In genomic region chr12:57893460-57894353, GRCh38 we compare ENCODE assay signal across 8 cellular contexts. TPM values are rescaled to one million over a fixed set of nuclear protein-coding genes. Genes with fewer than 3 reads are reported as not detected.
DNase-seq lines count a peak whose midpoint lies in the region; ATAC-seq and TF ChIP-seq lines count a peak whose summit lies in the region.

No MANE protein-coding gene starts in this region.

- H3K36me3 ChIP-seq in liver (ENCODE audit: control insufficient read depth in 4 of 4, insufficient read depth in 3 of 4, low read depth in 1 of 4, low read length in 3 of 4) (no peaks in the 10 kb centered on the region), testis (ENCODE audit: low read depth, missing control alignments) (no peaks in the 10 kb centered on the region)

- no peaks in the 10 kb centered on the region for H3K27me3 Mint-ChIP-seq in activated T-cell treated with anti-CD3 and anti-CD28 coated beads, Interleukin-2, amount 50 U/mL, for 4 hours (ENCODE audit: low read depth)

- intact Hi-C loops in testis (cut with DNase I; ENCODE audit: low total_unique reads), result loop anchor here (5.0 kb wide), 1 partner anchor 46 kb away; the partner anchor contains the start of gene CTDSP2

- no peaks in the 10 kb centered on the region for H3K9me3 Mint-ChIP-seq in activated T-cell treated with anti-CD3 and anti-CD28 coated beads, Interleukin-2, amount 50 U/mL, for 4 hours

- DNase-seq in GF-D8 (lab: John Stamatoyannopoulos, UW), result peak; percentile 48
- DNase-seq in NOMO-1 treated with dmso at 0.1 percent for 144 hours (lab: John Stamatoyannopoulos, UW; ENCODE audit: unreplicated experiment), result peak; percentile 76
- peak; percentile 96 for DNase-seq in dedifferentiated amniotic fluid mesenchymal stem cell (ENCODE audit: extremely low spot score)
- peak; percentile 93 for DNase-seq in testis
- DNase-seq in activated T-cell treated with anti-CD3 and anti-CD28 coated beads, Interleukin-2, amount 50 U/mL, for 4 hours, result no peak
- no peak for DNase-seq in effector CD4-positive, alpha-beta T cell
- no peak for DNase-seq in NCI-H1048 (lab: John Stamatoyannopoulos, UW)

- peak overlapping the region in 1 of 2 donors; percentile 63 for H3K9ac ChIP-seq in liver (ENCODE audit: low read depth in 1 of 2, low read length in 2 of 2)

- no peak overlapping the region for H3K4me3 Mint-ChIP-seq in activated T-cell treated with anti-CD3 and anti-CD28 coated beads, Interleukin-2, amount 50 U/mL, for 4 hours

- H3K27me3 ChIP-seq in liver (ENCODE audit: control insufficient read depth in 4 of 4, insufficient read depth in 4 of 4, low read length in 3 of 4) (no peaks in the 10 kb centered on the region), testis (no peaks in the 10 kb centered on the region)

- 56% methylated on average over 13 of the region's 13 CpGs for WGBS in liver
- WGBS in testis, 2 donors, result 17 to 19% methylated on average over 5 to 13 of the region's 13 CpGs

- no peaks in the 10 kb centered on the region for H3K36me3 Mint-ChIP-seq in activated T-cell treated with anti-CD3 and anti-CD28 coated beads, Interleukin-2, amount 50 U/mL, for 4 hours (ENCODE audit: insufficient read depth)

- H3K4me3 ChIP-seq in liver (ENCODE audit: low read depth in 1 of 3, low read length in 3 of 3) (no peak overlapping the region), testis (no peak overlapping the region)

- H3K9me3 ChIP-seq in liver (ENCODE audit: control insufficient read depth in 4 of 4, low read length in 3 of 4) (no peaks in the 10 kb centered on the region), testis (no peaks in the 10 kb centered on the region)

- peak; percentile 31 to 40 for TF ChIP-seq RAD21 in liver (IDR thresholded peaks at IDR 0.05)

- H3K4me1 ChIP-seq in liver (ENCODE audit: control insufficient read depth in 4 of 4, insufficient read depth in 4 of 4, low read length in 3 of 4) (peaks cover 0 to 19% (median 3%) of the 10 kb centered on the region in 4 donors), testis (peaks cover 97% of the 10 kb centered on the region)

- H3K27ac ChIP-seq in liver (ENCODE audit: low read depth in 1 of 2, low read length in 2 of 2) (peak overlapping the region; percentile 63 to 80), testis (peak overlapping the region; percentile 92 to 98)

- no peak for ATAC-seq in activated T-cell treated with anti-CD3 and anti-CD28 coated beads, Interleukin-2, amount 50 U/mL, for 4 hours

- no peak for TF ChIP-seq POLR2A in testis (IDR thresholded peaks at IDR 0.05)

- TF ChIP-seq CTCF in liver (IDR thresholded peaks at IDR 0.05; ENCODE audit: low read depth, low read length, missing input control), result peak; percentile 4
- peak in 1 of 3 experiments; percentile 44 for TF ChIP-seq CTCF in testis (IDR thresholded peaks at IDR 0.05)

- peaks cover 47% of the 10 kb centered on the region for H3K4me1 Mint-ChIP-seq in activated T-cell treated with anti-CD3 and anti-CD28 coated beads, Interleukin-2, amount 50 U/mL, for 4 hours (ENCODE audit: low read depth)

TF ChIP-seq in liver, 16 proteins besides CTCF, POLR2A, EP300 and RAD21:
- no peak for TF ChIP-seq ZBTB33 (IDR thresholded peaks at IDR 0.05)
- no peak for TF ChIP-seq EGR1 (IDR thresholded peaks at IDR 0.05; ENCODE audit: low read depth in 2 of 2)
- no peak for TF ChIP-seq HNF4A (conservative IDR thresholded peaks at IDR 0.05)
- TF ChIP-seq YY1 (IDR thresholded peaks at IDR 0.05), result no peak
- no peak for TF ChIP-seq REST (IDR thresholded peaks at IDR 0.05)
- TF ChIP-seq SP1 (IDR thresholded peaks at IDR 0.05), result peak; percentile 78
- peak; percentile 56 for TF ChIP-seq NR2F2 (IDR thresholded peaks at IDR 0.05)
- TF ChIP-seq RXRA (IDR thresholded peaks at IDR 0.05), result peak in 1 of 2 donors; percentile 20
- TF ChIP-seq TAF1 (conservative IDR thresholded peaks at IDR 0.05), result no peak
- no peak for TF ChIP-seq FOXA2 (IDR thresholded peaks at IDR 0.05)
- TF ChIP-seq JUND (IDR thresholded peaks at IDR 0.05), result no peak
- no peak for TF ChIP-seq ATF3 (IDR thresholded peaks at IDR 0.05)

RNA-seq across cellular contexts. Expression of gene CTDSP2, which starts 47.2 kb away (rescaled TPM):
- total RNA-seq in liver (10 to 100 TPM; 38.6 to 60.9 TPM), testis (100 to 1,000 TPM; 103 to 140 TPM)
- polyA plus RNA-seq in liver (10 to 100 TPM; 20.1 to 48.9 TPM), testis (ENCODE audit: insufficient read depth, low read depth, low replicate concordance) (123 TPM)
- 10 to 100 TPM; 30.9 to 41.7 (median 35.3) TPM for total RNA-seq in activated T-cell treated with anti-CD3 and anti-CD28 coated beads, Interleukin-2, amount 50 U/mL, for 4 hours

RNA-seq across cellular contexts. Expression of gene ATP23, which starts 47.7 kb away (rescaled TPM):
- total RNA-seq in liver, result 1 to 10 TPM; 4.1 to 7.1 TPM
- 1 to 10 TPM; 2.8 to 5.0 TPM for polyA plus RNA-seq in liver
- total RNA-seq in testis, result 10 to 100 TPM; 53.1 to 76.6 TPM
- polyA plus RNA-seq in testis (ENCODE audit: insufficient read depth, low read depth, low replicate concordance), result 102 TPM
- 1 to 10 TPM; 3.3 to 7.0 (median 5.9) TPM for total RNA-seq in activated T-cell treated with anti-CD3 and anti-CD28 coated beads, Interleukin-2, amount 50 U/mL, for 4 hours

Comparison
In these comparisons a context has a peak if more than half of its experiments do, and no peak if none do; other contexts are left out.
1. DNase-seq: peak in GF-D8 (single experiment), NOMO-1 treated with dmso at 0.1 percent for 144 hours (single experiment), dedifferentiated amniotic fluid mesenchymal stem cell (single experiment) and testis (single experiment); none in activated T-cell treated with anti-CD3 and anti-CD28 coated beads, Interleukin-2, amount 50 U/mL, for 4 hours (single experiment), effector CD4-positive, alpha-beta T cell (single experiment) and NCI-H1048 (single experiment).
2. RNA of gene ATP23, which starts 47.7 kb away (total RNA-seq): 53.1 to 76.6 TPM in testis; 4.1 to 7.1 TPM in liver and 3.3 to 7.0 TPM in activated T-cell treated with anti-CD3 and anti-CD28 coated beads, Interleukin-2, amount 50 U/mL, for 4 hours; every median in the first group is over 4 times any median in the second.